ENCODE assay signal across 11 cellular contexts in the genomic region with DNA sequence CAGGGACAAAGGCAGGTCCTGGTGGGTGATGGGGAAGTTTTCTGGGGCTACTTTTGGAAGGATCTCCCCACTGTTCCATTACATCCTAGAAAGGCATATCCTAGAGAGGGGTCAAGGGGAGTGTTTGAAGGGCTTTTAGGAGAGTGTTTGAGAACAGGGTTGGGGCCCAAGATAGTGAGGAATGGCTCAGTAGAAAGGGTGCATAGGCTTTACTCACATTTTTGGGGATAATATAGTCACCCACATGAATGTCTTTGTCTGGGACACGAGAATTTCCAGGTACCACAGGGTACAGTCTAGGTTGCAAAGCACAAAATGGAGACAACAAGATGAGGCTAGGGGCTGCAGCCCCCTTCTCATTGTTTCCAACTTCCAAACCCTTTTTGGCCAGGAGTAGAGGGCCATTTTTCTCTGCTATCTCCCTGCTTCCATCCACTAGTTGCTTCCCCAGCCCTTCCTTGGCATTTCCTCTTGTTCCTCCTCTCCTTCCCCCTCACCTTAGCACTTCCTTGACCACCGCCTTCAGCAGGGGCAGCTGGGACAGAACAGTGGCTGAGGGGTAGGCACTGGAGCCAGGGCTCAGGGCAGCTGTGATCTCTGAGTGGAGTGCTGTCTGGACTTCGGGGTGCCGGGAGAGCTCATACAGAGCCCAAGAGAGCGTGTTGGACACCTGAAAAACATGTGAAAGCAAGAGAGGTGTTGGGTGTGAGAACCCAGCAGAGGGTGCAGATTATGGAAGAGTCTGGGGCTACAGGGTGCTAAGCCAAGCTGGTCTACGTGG. TPM values are rescaled to one million over a fixed set of nuclear protein-coding genes. Genes with fewer than 3 reads are reported as not detected.
DNase-seq lines count a peak whose midpoint lies in the region; ATAC-seq and TF ChIP-seq lines count a peak whose summit lies in the region.
"Had no signal": no experiment of that assay in that cellular context is flagged by ENCODE, and none has a peak within 500 bp of the region (broad histone marks: within the 10 kb centered on the region; RNA-seq: fewer than 3 reads in every experiment).

No MANE protein-coding gene starts in this region.

- H3K36me3 ChIP-seq in iPS-15b (ENCODE audit: control insufficient read depth, insufficient read depth, low read length), result peaks cover 8% of the 10 kb centered on the region

- CTCF ChIA-PET in activated naive CD4-positive, alpha-beta T cell treated with anti-CD3 and anti-CD28 coated beads, Interleukin-2, amount 10 ng/mL, durations not matched to agents 7 days and 5 days (lab: Charles Lee), result interaction anchor here (0.7 to 3.9 kb wide), 9 partner anchors 8 to 141 kb away, joined by 3 to 26 read pairs (median 5); a partner anchor contains a TSS
- CTCF ChIA-PET in activated CD4-positive, alpha-beta memory T cell treated with anti-CD3 and anti-CD28 coated beads for 36 hours (lab: Charles Lee), result interaction anchor here (0.6 to 5.1 kb wide), 8 partner anchors 7 to 173 kb away, joined by 3 to 52 read pairs (median 4); a partner anchor contains a TSS
- CTCF ChIA-PET in GM10248 (lab: Yijun Ruan, JAX), result interaction anchor here (1.0 to 2.9 kb wide), 5 partner anchors 8 to 73 kb away, joined by 3 to 12 read pairs (median 5); a partner anchor contains a TSS

- H3K27ac Mint-ChIP-seq in activated naive CD4-positive, alpha-beta T cell treated with anti-CD3 and anti-CD28 coated beads, Interleukin-2, amount 10 ng/mL, durations not matched to agents 7 days and 5 days, result no peak overlapping the region
- H3K27ac Mint-ChIP-seq in activated CD4-positive, alpha-beta memory T cell treated with anti-CD3 and anti-CD28 coated beads for 36 hours, result no peak overlapping the region
- peak overlapping the region in 1 of 2 donors; percentile 57 for H3K27ac Mint-ChIP-seq in stimulated activated naive CD8-positive, alpha-beta T cell treated with anti-CD3 and anti-CD28 coated beads, Interleukin-15, amount 100 ng/mL, for 72 hours

- POLR2A ChIA-PET in activated CD4-positive, alpha-beta memory T cell treated with anti-CD3 and anti-CD28 coated beads for 36 hours (lab: Charles Lee), result interaction anchor here (0.8 to 1.3 kb wide), 5 partner anchors 7 to 19 kb away, joined by 3 to 5 read pairs (median 4); a partner anchor contains a TSS
- POLR2A ChIA-PET in GM10248 (lab: Yijun Ruan, JAX), result no interaction called here

- H3K9me3 ChIP-seq in iPS-15b (ENCODE audit: control insufficient read depth, insufficient read depth, low read length), result no peaks in the 10 kb centered on the region
- H3K9me3 ChIP-seq: esophagus squamous epithelium had no signal

- H3K4me1 Mint-ChIP-seq in activated naive CD4-positive, alpha-beta T cell treated with anti-CD3 and anti-CD28 coated beads, Interleukin-2, amount 10 ng/mL, durations not matched to agents 7 days and 5 days, result peaks cover 41% of the 10 kb centered on the region
- H3K4me1 Mint-ChIP-seq in activated CD4-positive, alpha-beta memory T cell treated with anti-CD3 and anti-CD28 coated beads for 36 hours (ENCODE audit: low read depth), result peaks cover 35% of the 10 kb centered on the region
- peaks cover 66% of the 10 kb centered on the region for H3K4me1 Mint-ChIP-seq in stimulated activated naive CD8-positive, alpha-beta T cell treated with anti-CD3 and anti-CD28 coated beads, Interleukin-15, amount 100 ng/mL, for 72 hours

- DNase-seq in activated naive CD4-positive, alpha-beta T cell treated with anti-CD3 and anti-CD28 coated beads, Interleukin-2, amount 10 ng/mL, durations not matched to agents 7 days and 5 days, result no peak
- no peak for DNase-seq in activated naive CD4-positive, alpha-beta T cell (lab: John Stamatoyannopoulos, UW)
- no peak for DNase-seq in activated CD4-positive, alpha-beta memory T cell treated with anti-CD3 and anti-CD28 coated beads for 36 hours
- DNase-seq in stimulated activated naive CD8-positive, alpha-beta T cell treated with anti-CD3 and anti-CD28 coated beads, Interleukin-15, amount 100 ng/mL, for 72 hours, result no peak
- DNase-seq in NCI-H2227 treated with DMSO at 0.1 percent for 48 hours (lab: John Stamatoyannopoulos, UW) (no peak), GM10248 (ENCODE audit: extremely low spot score) (no peak), NCI-H2196 treated with DMSO at 0.1 percent for 48 hours (lab: John Stamatoyannopoulos, UW; ENCODE audit: unreplicated experiment) (no peak)
- DNase-seq: esophagus squamous epithelium, GDM1, NCI-H1105 treated with DMSO at 0.1 percent for 48 hours had no signal

- no peaks in the 10 kb centered on the region for H3K9me3 Mint-ChIP-seq in activated naive CD4-positive, alpha-beta T cell treated with anti-CD3 and anti-CD28 coated beads, Interleukin-2, amount 10 ng/mL, durations not matched to agents 7 days and 5 days
- H3K9me3 Mint-ChIP-seq in activated CD4-positive, alpha-beta memory T cell treated with anti-CD3 and anti-CD28 coated beads for 36 hours, result no peaks in the 10 kb centered on the region
- no peaks in the 10 kb centered on the region for H3K9me3 Mint-ChIP-seq in stimulated activated naive CD8-positive, alpha-beta T cell treated with anti-CD3 and anti-CD28 coated beads, Interleukin-15, amount 100 ng/mL, for 72 hours

- no peak for ATAC-seq in stimulated activated naive CD8-positive, alpha-beta T cell treated with anti-CD3 and anti-CD28 coated beads, Interleukin-15, amount 100 ng/mL, for 72 hours

- intact Hi-C loops in activated CD4-positive, alpha-beta memory T cell treated with anti-CD3 and anti-CD28 coated beads for 36 hours (cut with micrococcal nuclease), result loop anchor here (2.0 kb wide), 1 partner anchor 135 kb away; no protein-coding TSS in a partner anchor

- peaks cover 67% of the 10 kb centered on the region for H3K27me3 ChIP-seq in iPS-15b (ENCODE audit: control insufficient read depth, insufficient read depth, low read length)

- peak overlapping the region; percentile 89 for H3K4me3 ChIP-seq in iPS-15b (ENCODE audit: low read depth, low read length)

- peaks cover 14% of the 10 kb centered on the region for H3K4me1 ChIP-seq in iPS-15b (ENCODE audit: control insufficient read depth, insufficient read depth, low read length)

- peak overlapping the region; percentile 12 for H3K9ac ChIP-seq in iPS-15b (ENCODE audit: low read depth, low read length)

- TF ChIP-seq CTCF in GM10248 (IDR thresholded peaks at IDR 0.05; ENCODE audit: control extremely low read depth, extremely low read depth, low read depth, missing control alignments), result no peak

- peak overlapping the region; percentile 75 for H3K4me3 Mint-ChIP-seq in activated naive CD4-positive, alpha-beta T cell treated with anti-CD3 and anti-CD28 coated beads, Interleukin-2, amount 10 ng/mL, durations not matched to agents 7 days and 5 days
- peak overlapping the region; percentile 86 for H3K4me3 Mint-ChIP-seq in activated CD4-positive, alpha-beta memory T cell treated with anti-CD3 and anti-CD28 coated beads for 36 hours
- H3K4me3 Mint-ChIP-seq in stimulated activated naive CD8-positive, alpha-beta T cell treated with anti-CD3 and anti-CD28 coated beads, Interleukin-15, amount 100 ng/mL, for 72 hours, result peak overlapping the region; percentile 88 to 97

- H3K27me3 Mint-ChIP-seq in activated naive CD4-positive, alpha-beta T cell treated with anti-CD3 and anti-CD28 coated beads, Interleukin-2, amount 10 ng/mL, durations not matched to agents 7 days and 5 days, result peaks cover 48% of the 10 kb centered on the region
- peaks cover 2% of the 10 kb centered on the region for H3K27me3 Mint-ChIP-seq in activated CD4-positive, alpha-beta memory T cell treated with anti-CD3 and anti-CD28 coated beads for 36 hours
- peaks cover 8% of the 10 kb centered on the region for H3K27me3 Mint-ChIP-seq in stimulated activated naive CD8-positive, alpha-beta T cell treated with anti-CD3 and anti-CD28 coated beads, Interleukin-15, amount 100 ng/mL, for 72 hours

- peaks cover 15% of the 10 kb centered on the region for H3K36me3 Mint-ChIP-seq in activated naive CD4-positive, alpha-beta T cell treated with anti-CD3 and anti-CD28 coated beads, Interleukin-2, amount 10 ng/mL, durations not matched to agents 7 days and 5 days
- H3K36me3 Mint-ChIP-seq in activated CD4-positive, alpha-beta memory T cell treated with anti-CD3 and anti-CD28 coated beads for 36 hours, result peaks cover 27% of the 10 kb centered on the region

RNA-seq across cellular contexts. Expression of a gene that starts 2.8 kb away (rescaled TPM):
- 1 to 10 TPM; 7.1 to 8.2 TPM for total RNA-seq in activated CD4-positive, alpha-beta memory T cell treated with anti-CD3 and anti-CD28 coated beads for 36 hours

RNA-seq across cellular contexts. Expression of a gene that starts 7.8 kb away (rescaled TPM):
- 10 to 100 TPM; 30.0 to 32.0 TPM for total RNA-seq in activated CD4-positive, alpha-beta memory T cell treated with anti-CD3 and anti-CD28 coated beads for 36 hours

RNA-seq across cellular contexts. Expression of a gene that starts 8.3 kb away (rescaled TPM):
- 1 to 10 TPM; 3.7 to 3.9 TPM for total RNA-seq in activated CD4-positive, alpha-beta memory T cell treated with anti-CD3 and anti-CD28 coated beads for 36 hours

RNA-seq across cellular contexts. Expression of a gene that starts 9.2 kb away (rescaled TPM):
- 10 to 100 TPM; 20.9 to 21.2 TPM for total RNA-seq in activated CD4-positive, alpha-beta memory T cell treated with anti-CD3 and anti-CD28 coated beads for 36 hours

RNA-seq across cellular contexts. Expression of a gene that starts 12.0 kb away (rescaled TPM):
- 100 to 1,000 TPM; 181 to 195 TPM for total RNA-seq in activated CD4-positive, alpha-beta memory T cell treated with anti-CD3 and anti-CD28 coated beads for 36 hours
